Comparison of ENCODE assay signal across 8 cellular contexts in genomic region chr19:55062735-55063491, GRCh38. TPM values are rescaled to one million over a fixed set of nuclear protein-coding genes. Genes with fewer than 3 reads are reported as not detected.
DNase-seq lines count a peak whose midpoint lies in the region; ATAC-seq and TF ChIP-seq lines count a peak whose summit lies in the region.

RDH13 (minus strand) TSS chr19:55063148; CDS start chr19:55063032, 116 bp downstream.

- no peaks in the 10 kb centered on the region for H3F3A ChIP-seq in OCI-LY1 (ENCODE audit: insufficient read depth, low read length)

- no peak within 1 kb of the TSS for H3K27ac ChIP-seq in OCI-LY1 (ENCODE audit: low read depth, low read length, poor library complexity, severe bottlenecking)

- peak; percentile 90 for ATAC-seq in GM21423 (IDR thresholded peaks at IDR 0.05; ENCODE audit: unreplicated experiment)

- H3K27me3 Mint-ChIP-seq in endothelial cell (ENCODE audit: unreplicated experiment): peaks cover 16% of the 10 kb centered on the region
- H3K27me3 Mint-ChIP-seq in mesothelial cell of epicardium (ENCODE audit: low read depth): peaks cover 27% of the 10 kb centered on the region

- H3K27me3 ChIP-seq in OCI-LY1 (ENCODE audit: insufficient read depth, low read length): no peaks in the 10 kb centered on the region; the same call in 1 of the 2 replicates

- H3K4me3 ChIP-seq in OCI-LY1 (ENCODE audit: low read depth, low read length, poor library complexity, severe bottlenecking): peak within 1 kb of the TSS; percentile 98

- peaks cover 21% of the 10 kb centered on the region for H3K36me3 ChIP-seq in OCI-LY1 (ENCODE audit: insufficient read depth, low read length)

- H3K27ac Mint-ChIP-seq in endothelial cell (ENCODE audit: unreplicated experiment) (peak within 1 kb of the TSS; percentile 36), mesothelial cell of epicardium (peak within 1 kb of the TSS; percentile 100)

- H3K36me3 Mint-ChIP-seq in endothelial cell (ENCODE audit: low read depth, unreplicated experiment) (no peaks in the 10 kb centered on the region), mesothelial cell of epicardium (peaks cover 9% of the 10 kb centered on the region)

- peak within 1 kb of the TSS; percentile 73 for H3K4me2 ChIP-seq in OCI-LY1 (ENCODE audit: low read length)

- TF ChIP-seq CTCF in OCI-LY1 (IDR thresholded peaks at IDR 0.05; ENCODE audit: low read length) (no peak), endothelial cell (IDR thresholded peaks at IDR 0.05; ENCODE audit: unreplicated experiment) (no peak), mesothelial cell of epicardium (IDR thresholded peaks at IDR 0.05; ENCODE audit: unreplicated experiment) (no peak)

- peak within 1 kb of the TSS; percentile 87 for H3K4me3 Mint-ChIP-seq in endothelial cell (ENCODE audit: unreplicated experiment)
- H3K4me3 Mint-ChIP-seq in mesothelial cell of epicardium: peak within 1 kb of the TSS; percentile 88

- no peak within 1 kb of the TSS for H2AFZ ChIP-seq in OCI-LY1 (ENCODE audit: low read length)

- 0 out of 2 replicates have a peak, but pooled peaks cover 7% of the 10 kb centered on the region for H3K79me2 ChIP-seq in OCI-LY1 (ENCODE audit: insufficient read depth, low read length)

- H4K20me1 ChIP-seq in OCI-LY1 (ENCODE audit: insufficient read depth, low read length): no peaks in the 10 kb centered on the region

- no peaks in the 10 kb centered on the region for H3K9me3 ChIP-seq in OCI-LY1 (ENCODE audit: low read length)

- H3K4me1 ChIP-seq in OCI-LY1 (ENCODE audit: insufficient read depth, low read length, severe bottlenecking): peaks cover 9% of the 10 kb centered on the region

- no peaks in the 10 kb centered on the region for H3K4me1 Mint-ChIP-seq in endothelial cell (ENCODE audit: unreplicated experiment)
- peaks cover 52% of the 10 kb centered on the region for H3K4me1 Mint-ChIP-seq in mesothelial cell of epicardium

- no peaks in the 10 kb centered on the region for H3K9me3 Mint-ChIP-seq in endothelial cell (ENCODE audit: unreplicated experiment)
- H3K9me3 Mint-ChIP-seq in mesothelial cell of epicardium: no peaks in the 10 kb centered on the region

- no peaks in the 10 kb centered on the region for H3K9me2 ChIP-seq in OCI-LY1 (ENCODE audit: low read depth, low read length)

- DNase-seq in COLO829 (ENCODE audit: low spot score): peak; percentile 96
- DNase-seq in HuH-7 (ENCODE audit: low spot score): peak; percentile 97
- DNase-seq in activated CD8-positive, alpha-beta memory T cell treated with anti-CD3 and anti-CD28 coated beads, Interleukin-2, amount 50 U/mL, for 1 hour (ENCODE audit: extremely low read depth): peak; percentile 90
- DNase-seq in endothelial cell (ENCODE audit: low spot score): peak; percentile 96
- peak; percentile 95 to 98 for DNase-seq in mesothelial cell of epicardium (ENCODE audit: low spot score in 2 of 2, unreplicated experiment in 2 of 2)
- DNase-seq in stimulated activated CD8-positive, alpha-beta memory T cell treated with anti-CD3 and anti-CD28 coated beads, Interleukin-15, amount 100 ng/mL, for 24 hours (ENCODE audit: low read depth): peak; percentile 99

- H3K9ac ChIP-seq in OCI-LY1 (ENCODE audit: low read length): peak within 1 kb of the TSS; percentile 94

RNA-seq across cellular contexts. Expression of gene RDH13, which starts in this region (rescaled TPM):
- 13.5 TPM for total RNA-seq in endothelial cell (ENCODE audit: unreplicated experiment)
- 81.0 to 88.6 TPM (median 85.7 TPM) in 3 replicates for total RNA-seq in mesothelial cell of epicardium
